In genomic region chr16:25027281-25027680, GRCh38 we compare ENCODE assay signal across 1 cellular context.
TF ChIP-seq lines count a peak whose summit lies in the region.

No MANE protein-coding gene starts in this region.

TF ChIP-seq in K562, 482 proteins besides CTCF, POLR2A, EP300 and RAD21:
- TF ChIP-seq PRDM10 (IDR thresholded peaks at IDR 0.05; ENCODE audit: partially characterized antibody): peak; percentile 16
- no peak for TF ChIP-seq SMC3 (conservative IDR thresholded peaks at IDR 0.05; ENCODE audit: insufficient read depth, low read depth, low read length)
- TF ChIP-seq SRF (CRISPR knock-in tag; IDR thresholded peaks at IDR 0.05): peak in 1 of 2 experiments; percentile 79; a peak in 1 of 4 replicates
TF ChIP-seq in K562: peak in this region for 2.
